Comparison of ENCODE assay signal across 25 cellular contexts in genomic region chr5:106874531-106874930, GRCh38.
"Had no signal": no experiment of that assay in that cellular context is flagged by ENCODE, and none has a peak within 500 bp of the region (broad histone marks: within the 10 kb centered on the region; RNA-seq: fewer than 3 reads in every experiment).

No MANE protein-coding gene starts in this region.

- ATAC-seq: right lobe of liver had no signal

- FAIRE-seq: keratinocyte had no signal

- H3K27me3 ChIP-seq: left lung, neural progenitor cell, ovary, right atrium auricular region, right lobe of liver, suprapubic skin, tibial artery, vagina had no signal

- H3K9me3 ChIP-seq: left lung, ovary, right atrium auricular region, right lobe of liver, suprapubic skin, thoracic aorta, tibial artery, vagina had no signal

- H3K4me1 ChIP-seq: left lung, neural progenitor cell, right atrium auricular region, right lobe of liver, suprapubic skin, tibial artery, vagina had no signal

- H3K4me3 ChIP-seq: left lung, lung, neural progenitor cell, ovary, right atrium auricular region, right lobe of liver, smooth muscle cell, suprapubic skin, thoracic aorta, tibial artery, vagina had no signal

- H3K27ac ChIP-seq: left lung, neural progenitor cell, ovary, right atrium auricular region, right lobe of liver, suprapubic skin, thoracic aorta, tibial artery, vagina had no signal

- DNase-seq: hippocampal formation; kidney glomerular epithelial cell; left colon; mesendoderm; naive B cell; natural killer cell; nephron progenitor cell; ovary; right lobe of liver; stimulated activated CD4-positive, alpha-beta T cell treated with anti-CD3 and anti-CD28 coated beads, Interleukin-12 subunit alpha, Interleukin-12 subunit beta, amount 100 ng/mL, for 4 hours; stimulated activated CD4-positive, alpha-beta T cell treated with anti-CD3 and anti-CD28 coated beads, Interleukin-15, amount 100 ng/mL, for 24 hours; stimulated activated CD4-positive, alpha-beta T cell treated with anti-CD3 and anti-CD28 coated beads, Interleukin-2, amount 100 ng/mL, for 24 hours; stimulated activated CD4-positive, alpha-beta T cell treated with anti-CD3 and anti-CD28 coated beads, Interleukin-4, amount 100 ng/mL, for 1 hour; stimulated activated naive CD4-positive, alpha-beta T cell; tibial artery; trophoblast cell had no signal

- H3K36me3 ChIP-seq: left lung, neural progenitor cell, ovary, right atrium auricular region, right lobe of liver, suprapubic skin, thoracic aorta, tibial artery, vagina had no signal
